31 cellular contexts compared by ENCODE assay signal in the genomic region with DNA sequence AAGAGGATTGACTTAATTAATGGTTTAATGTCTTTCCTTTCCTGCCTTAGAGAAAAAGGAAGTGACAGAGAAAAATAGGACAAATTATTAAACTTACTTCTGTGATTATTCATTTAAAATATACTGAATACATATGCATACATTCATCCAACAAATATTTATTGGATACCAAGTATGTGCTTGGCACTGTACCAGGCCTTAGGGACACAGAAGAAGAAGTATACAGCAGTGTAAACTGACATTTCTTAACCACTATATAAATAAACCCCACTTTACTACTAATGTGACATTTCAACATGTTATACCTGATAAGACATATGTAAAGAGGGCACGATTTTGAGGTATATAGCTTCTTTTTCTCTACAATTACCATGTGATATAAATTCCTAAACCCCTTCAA.
"Had no signal": no experiment of that assay in that cellular context is flagged by ENCODE, and none has a peak within 500 bp of the region (broad histone marks: within the 10 kb centered on the region; RNA-seq: fewer than 3 reads in every experiment).

No MANE protein-coding gene starts in this region.

- H3K9me3 ChIP-seq: MG63 had no signal

- H3K4me3 ChIP-seq: ascending aorta, K562, MG63 had no signal

- DNase-seq: activated CD4-positive, alpha-beta T cell treated with anti-CD3 and anti-CD28 coated beads for 1 hour; activated CD4-positive, alpha-beta T cell treated with anti-CD3 and anti-CD28 coated beads for 48 hours; activated CD4-positive, alpha-beta T cell treated with anti-CD3 and anti-CD28 coated beads, Interleukin-2, amount 50 U/mL, for 4 hours; activated CD4-positive, CD25-positive, alpha-beta regulatory T cell; activated CD8-positive, alpha-beta T cell treated with anti-CD3 and anti-CD28 coated beads, Interleukin-2, amount 10 ng/mL, durations not matched to agents 7 days and 5 days; activated gamma-delta T cell; activated naive CD4-positive, alpha-beta T cell treated with Interleukin-2 at 50 U/mL for 16 hours; activated naive CD8-positive, alpha-beta T cell treated with anti-CD3 and anti-CD28 coated beads, Interleukin-2, amount 10 ng/mL, durations not matched to agents 7 days and 5 days; activated T-cell treated with anti-CD3 and anti-CD28 coated beads, Interleukin-2, amount 50 U/mL, for 24 hours; amygdala; Karpas-422; MG63; NCI-H1048; NCI-H1105 treated with DMSO at 0.1 percent for 48 hours; NCI-H1436; NCI-H1694 treated with DMSO at 0.1 percent for 48 hours; NCI-H2029; NCI-H345; NCI-H524 treated with DMSO at 0.1 percent for 48 hours; NCI-H748 treated with DMSO at 0.1 percent for 48 hours; NK-92 treated with Interleukin-12 subunit alpha and Interleukin-12 subunit beta, amount 100 ng/mL, for 24 hours; Right ventricle myocardium superior; SW 1271; T-helper 1 cell; T-helper 2 cell; T-helper 9 cell; WERI-Rb-1 had no signal

- H3K4me1 ChIP-seq: ascending aorta had no signal

- H3K27ac ChIP-seq: ascending aorta, WERI-Rb-1 had no signal

- H3K4me3 Mint-ChIP-seq: activated CD8-positive, alpha-beta T cell treated with anti-CD3 and anti-CD28 coated beads, Interleukin-2, amount 10 ng/mL, durations not matched to agents 7 days and 5 days; activated naive CD4-positive, alpha-beta T cell treated with anti-CD3 and anti-CD28 coated beads, Interleukin-2, amount 50 U/mL, for 24 hours; activated naive CD8-positive, alpha-beta T cell treated with anti-CD3 and anti-CD28 coated beads, Interleukin-2, amount 10 ng/mL, durations not matched to agents 7 days and 5 days; activated T-cell treated with anti-CD3 and anti-CD28 coated beads, Interleukin-2, amount 50 U/mL, for 24 hours had no signal

- ATAC-seq: activated CD8-positive, alpha-beta T cell treated with anti-CD3 and anti-CD28 coated beads, Interleukin-2, amount 10 ng/mL, durations not matched to agents 7 days and 5 days; K562 had no signal

- H3K27ac Mint-ChIP-seq: activated CD8-positive, alpha-beta T cell treated with anti-CD3 and anti-CD28 coated beads, Interleukin-2, amount 10 ng/mL, durations not matched to agents 7 days and 5 days; activated naive CD8-positive, alpha-beta T cell treated with anti-CD3 and anti-CD28 coated beads, Interleukin-2, amount 10 ng/mL, durations not matched to agents 7 days and 5 days; activated T-cell treated with anti-CD3 and anti-CD28 coated beads, Interleukin-2, amount 50 U/mL, for 24 hours; activated T-helper 2 cell treated with anti-CD3 and anti-CD28 coated beads, Interferon-gamma antibody, Interleukin-2, Interleukin-4, amounts not matched to agents 10 μg/mL and 5 μg/mL and 100 μg/mL, durations not matched to agents 14 hours and 24 hours and 36 hours had no signal

- H3K27me3 ChIP-seq: ascending aorta, MG63 had no signal

- H3K27me3 Mint-ChIP-seq: activated naive CD4-positive, alpha-beta T cell treated with anti-CD3 and anti-CD28 coated beads, Interleukin-2, amount 50 U/mL, for 24 hours; activated naive CD8-positive, alpha-beta T cell treated with anti-CD3 and anti-CD28 coated beads, Interleukin-2, amount 10 ng/mL, durations not matched to agents 7 days and 5 days; activated T-cell treated with anti-CD3 and anti-CD28 coated beads, Interleukin-2, amount 50 U/mL, for 24 hours had no signal
